ENCODE assay signal across 24 cellular contexts in the genomic region with DNA sequence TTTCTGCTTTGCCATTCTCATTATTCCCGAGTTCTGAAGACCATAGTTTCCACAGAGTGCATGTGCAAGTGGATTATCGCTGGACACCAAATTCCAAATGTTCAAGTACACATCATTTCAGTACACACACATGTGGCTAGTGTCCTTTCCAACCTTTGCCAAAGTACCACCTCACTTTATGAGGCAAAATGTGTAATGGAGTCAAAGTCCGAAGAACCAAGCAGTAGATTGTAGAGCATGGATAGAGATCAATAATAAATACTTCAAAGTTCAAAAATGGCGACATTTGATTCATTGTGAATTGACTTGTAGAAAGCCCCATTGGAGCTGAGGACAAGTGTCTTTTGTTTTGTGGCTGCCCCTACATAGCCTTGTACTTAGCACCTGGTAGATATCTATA.
"Had no signal": no experiment of that assay in that cellular context is flagged by ENCODE, and none has a peak within 500 bp of the region (broad histone marks: within the 10 kb centered on the region; RNA-seq: fewer than 3 reads in every experiment).

No MANE protein-coding gene starts in this region.

- H3K27me3 ChIP-seq: colonic mucosa, esophagus muscularis mucosa, foreskin keratinocyte, gastroesophageal sphincter, hepatocyte, left lung had no signal

- H3K9me3 Mint-ChIP-seq: dendritic cell treated with granulocyte-macrophage colony-stimulating factor and Interleukin-4, amounts not matched to agents 40 ng/mL and 50 ng/mL, for 4 days; effector memory CD8-positive, alpha-beta T cell; endodermal cell; immature natural killer cell had no signal

- FAIRE-seq: endometrium, endothelial cell of umbilical vein, frontal cortex, kidney had no signal

- H3K4me3 Mint-ChIP-seq: dendritic cell treated with granulocyte-macrophage colony-stimulating factor and Interleukin-4, amounts not matched to agents 40 ng/mL and 50 ng/mL, for 4 days; effector memory CD8-positive, alpha-beta T cell; endodermal cell; immature natural killer cell had no signal

- H3K27me3 Mint-ChIP-seq: dendritic cell treated with granulocyte-macrophage colony-stimulating factor and Interleukin-4, amounts not matched to agents 40 ng/mL and 50 ng/mL, for 4 days; effector memory CD8-positive, alpha-beta T cell had no signal

- ATAC-seq: effector memory CD8-positive, alpha-beta T cell; foreskin keratinocyte; gastroesophageal sphincter; heart left ventricle; left lung; left ventricle myocardium superior; lower lobe of right lung had no signal

- H3K36me3 ChIP-seq: colonic mucosa, esophagus muscularis mucosa, gastroesophageal sphincter, heart left ventricle, left lung, lower lobe of right lung had no signal

- H3K27ac ChIP-seq: colonic mucosa, esophagus muscularis mucosa, foreskin keratinocyte, gastroesophageal sphincter, heart left ventricle, hepatocyte, left lung, lower lobe of right lung had no signal

- H3K4me2 ChIP-seq: hepatocyte had no signal

- H3K4me1 ChIP-seq: colonic mucosa, esophagus muscularis mucosa, foreskin keratinocyte, gastroesophageal sphincter, heart left ventricle had no signal

- H3K79me2 ChIP-seq: hepatocyte had no signal

- H3K27ac Mint-ChIP-seq: dendritic cell treated with granulocyte-macrophage colony-stimulating factor and Interleukin-4, amounts not matched to agents 40 ng/mL and 50 ng/mL, for 4 days; effector memory CD8-positive, alpha-beta T cell; endodermal cell; immature natural killer cell had no signal

- H3K4me3 ChIP-seq: colonic mucosa, esophagus muscularis mucosa, gastroesophageal sphincter, heart left ventricle, hepatocyte, left lung, lower lobe of right lung had no signal

- H3K9me3 ChIP-seq: colonic mucosa, esophagus muscularis mucosa, gastroesophageal sphincter, heart left ventricle, left lung, lower lobe of right lung had no signal

- DNase-seq: colonic mucosa; cortex of kidney; effector CD8-positive, alpha-beta T cell; effector memory CD8-positive, alpha-beta T cell; endodermal cell; foreskin keratinocyte; heart left ventricle; hypothalamus; immature natural killer cell; islet precursor cell; kidney; kidney glomerular epithelial cell; left lung; left ventricle myocardium superior; lower lobe of right lung; mesenchymal stem cell; midbrain had no signal

- H2AFZ ChIP-seq: hepatocyte had no signal

- H3K4me1 Mint-ChIP-seq: immature natural killer cell had no signal
